In genomic region chr2:158385646-158386045, GRCh38 we compare ENCODE assay signal across 18 cellular contexts.
"Had no signal": no experiment of that assay in that cellular context is flagged by ENCODE, and none has a peak within 500 bp of the region (broad histone marks: within the 10 kb centered on the region; RNA-seq: fewer than 3 reads in every experiment).

No MANE protein-coding gene starts in this region.

- DNase-seq: dermis blood vessel endothelial cell; effector CD4-positive, alpha-beta T cell; effector memory CD4-positive, alpha-beta T cell; foreskin keratinocyte; glutamatergic neuron; head of caudate nucleus; heart right ventricle; hippocampal formation; left cardiac atrium; left lung; left ventricle myocardium superior; lower lobe of right lung; mesenchymal stem cell; mucosa of descending colon; naive B cell had no signal

- H3K9me3 ChIP-seq: lower lobe of right lung, mucosa of descending colon had no signal

- H3K4me3 ChIP-seq: coronary artery, dorsolateral prefrontal cortex, esophagus muscularis mucosa, heart right ventricle, left lung, lower lobe of right lung, mucosa of descending colon had no signal

- H3K36me3 ChIP-seq: esophagus muscularis mucosa, heart right ventricle, left lung, lower lobe of right lung had no signal

- ATAC-seq: foreskin keratinocyte, heart right ventricle, left cardiac atrium, left lung, left ventricle myocardium superior, lower lobe of right lung, mucosa of descending colon had no signal

- H3K4me1 ChIP-seq: esophagus muscularis mucosa, foreskin keratinocyte, heart right ventricle, left lung, lower lobe of right lung had no signal

- H3K27ac ChIP-seq: coronary artery, dorsolateral prefrontal cortex, esophagus muscularis mucosa, foreskin keratinocyte, heart right ventricle, left lung, lower lobe of right lung had no signal

- H3K27me3 ChIP-seq: dorsolateral prefrontal cortex, esophagus muscularis mucosa, heart right ventricle, left lung had no signal
